16 cellular contexts compared by ENCODE assay signal in genomic region chr10:60762554-60762953, GRCh38. TPM values are rescaled to one million over a fixed set of nuclear protein-coding genes. Genes with fewer than 3 reads are reported as not detected.
"Had no signal": no experiment of that assay in that cellular context is flagged by ENCODE, and none has a peak within 500 bp of the region (broad histone marks: within the 10 kb centered on the region; RNA-seq: fewer than 3 reads in every experiment).

No MANE protein-coding gene starts in this region.

- H3K4me1 ChIP-seq: ascending aorta, heart right ventricle, testis had no signal

- H3K4me1 Mint-ChIP-seq: nephron progenitor cell had no signal

- H3K4me3 Mint-ChIP-seq: activated T-cell treated with anti-CD3 and anti-CD28 coated beads, Interleukin-2, amount 50 U/mL, for 72 hours; nephron progenitor cell had no signal

- ATAC-seq: activated T-cell treated with anti-CD3 and anti-CD28 coated beads, Interleukin-2, amount 50 U/mL, for 72 hours; heart right ventricle; left lung had no signal

- H3K36me3 ChIP-seq: ascending aorta, esophagus muscularis mucosa, heart right ventricle, left lung, upper lobe of left lung had no signal

- H3K4me3 ChIP-seq: ascending aorta, coronary artery, esophagus muscularis mucosa, heart right ventricle, left lung, testis, upper lobe of left lung had no signal

- DNase-seq: activated CD4-positive, alpha-beta T cell treated with anti-CD3 and anti-CD28 coated beads for 1 hour; activated CD8-positive, alpha-beta memory T cell treated with anti-CD3 and anti-CD28 coated beads for 24 hours; activated effector memory CD4-positive, alpha-beta T cell treated with anti-CD3 and anti-CD28 coated beads, Interleukin-2, amount 50 U/mL, for 16 hours; activated naive CD4-positive, alpha-beta T cell treated with anti-CD3 and anti-CD28 coated beads, Interleukin-2, amount 50 U/mL, for 16 hours; activated T-cell treated with anti-CD3 and anti-CD28 coated beads, Interleukin-2, amount 50 U/mL, for 72 hours; heart right ventricle; left lung; nephron progenitor cell; stimulated activated CD4-positive, alpha-beta T cell treated with anti-CD3 and anti-CD28 coated beads, Interleukin-12 subunit alpha, Interleukin-12 subunit beta, amount 100 ng/mL, for 4 hours; stimulated activated CD4-positive, alpha-beta T cell treated with anti-CD3 and anti-CD28 coated beads, Interleukin-1b, Interleukin-23, amount 100 ng/mL, for 48 hours; testis; upper lobe of left lung had no signal

- H3K9me3 Mint-ChIP-seq: nephron progenitor cell had no signal

- H3K27me3 ChIP-seq: ascending aorta, esophagus muscularis mucosa, left lung, testis, upper lobe of left lung had no signal

- H3K27ac ChIP-seq: ascending aorta, coronary artery, esophagus muscularis mucosa, heart right ventricle, left lung, testis, upper lobe of left lung had no signal

- H3K27ac Mint-ChIP-seq: activated T-cell treated with anti-CD3 and anti-CD28 coated beads, Interleukin-2, amount 50 U/mL, for 72 hours; progenitor cell of endocrine pancreas had no signal

- H3K9me3 ChIP-seq: ascending aorta, esophagus muscularis mucosa, heart right ventricle, left lung, testis, upper lobe of left lung had no signal

- H3K27me3 Mint-ChIP-seq: progenitor cell of endocrine pancreas had no signal

RNA-seq across cellular contexts. Expression of gene CDK1, which starts 15.7 kb away (rescaled TPM):
- total RNA-seq: ascending aorta had no signal
